ENCODE assay signal across 1 cellular context in the genomic region with DNA sequence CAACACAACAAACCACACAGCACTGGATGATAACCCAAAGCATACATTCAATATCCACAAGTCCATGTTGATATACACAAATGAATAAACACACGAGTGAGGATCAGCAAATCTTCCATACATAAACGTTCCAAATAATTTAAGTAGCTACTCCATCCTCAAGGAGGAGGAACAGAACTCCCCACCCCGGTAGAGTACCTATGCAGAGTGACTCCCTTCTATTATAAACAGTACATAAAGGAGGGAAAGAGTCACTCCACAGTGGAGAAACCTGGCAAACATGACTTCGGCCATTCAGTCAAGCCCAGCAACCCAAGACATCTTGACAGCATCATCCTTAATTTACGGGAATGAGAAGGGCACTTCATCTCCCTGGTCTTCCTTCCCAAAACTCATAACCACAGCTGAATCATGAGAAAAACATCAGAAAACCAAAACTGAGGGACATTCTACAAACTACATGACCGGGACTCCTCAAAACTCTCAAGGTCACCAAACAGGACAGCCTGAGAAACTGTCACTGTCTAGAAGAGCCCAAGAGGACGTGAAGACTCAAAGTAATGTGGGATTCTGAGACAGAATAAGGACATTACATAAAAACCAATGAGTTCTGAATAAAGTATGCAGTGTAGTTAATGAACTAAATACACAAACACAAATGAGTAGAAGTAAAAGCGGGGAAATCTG.
TF ChIP-seq lines count a peak whose summit lies in the region.

No MANE protein-coding gene starts in this region.

TF ChIP-seq in HEK293, 187 proteins besides CTCF, POLR2A, EP300 and RAD21 (continued from another document):
- TF ChIP-seq, protein P1, sequence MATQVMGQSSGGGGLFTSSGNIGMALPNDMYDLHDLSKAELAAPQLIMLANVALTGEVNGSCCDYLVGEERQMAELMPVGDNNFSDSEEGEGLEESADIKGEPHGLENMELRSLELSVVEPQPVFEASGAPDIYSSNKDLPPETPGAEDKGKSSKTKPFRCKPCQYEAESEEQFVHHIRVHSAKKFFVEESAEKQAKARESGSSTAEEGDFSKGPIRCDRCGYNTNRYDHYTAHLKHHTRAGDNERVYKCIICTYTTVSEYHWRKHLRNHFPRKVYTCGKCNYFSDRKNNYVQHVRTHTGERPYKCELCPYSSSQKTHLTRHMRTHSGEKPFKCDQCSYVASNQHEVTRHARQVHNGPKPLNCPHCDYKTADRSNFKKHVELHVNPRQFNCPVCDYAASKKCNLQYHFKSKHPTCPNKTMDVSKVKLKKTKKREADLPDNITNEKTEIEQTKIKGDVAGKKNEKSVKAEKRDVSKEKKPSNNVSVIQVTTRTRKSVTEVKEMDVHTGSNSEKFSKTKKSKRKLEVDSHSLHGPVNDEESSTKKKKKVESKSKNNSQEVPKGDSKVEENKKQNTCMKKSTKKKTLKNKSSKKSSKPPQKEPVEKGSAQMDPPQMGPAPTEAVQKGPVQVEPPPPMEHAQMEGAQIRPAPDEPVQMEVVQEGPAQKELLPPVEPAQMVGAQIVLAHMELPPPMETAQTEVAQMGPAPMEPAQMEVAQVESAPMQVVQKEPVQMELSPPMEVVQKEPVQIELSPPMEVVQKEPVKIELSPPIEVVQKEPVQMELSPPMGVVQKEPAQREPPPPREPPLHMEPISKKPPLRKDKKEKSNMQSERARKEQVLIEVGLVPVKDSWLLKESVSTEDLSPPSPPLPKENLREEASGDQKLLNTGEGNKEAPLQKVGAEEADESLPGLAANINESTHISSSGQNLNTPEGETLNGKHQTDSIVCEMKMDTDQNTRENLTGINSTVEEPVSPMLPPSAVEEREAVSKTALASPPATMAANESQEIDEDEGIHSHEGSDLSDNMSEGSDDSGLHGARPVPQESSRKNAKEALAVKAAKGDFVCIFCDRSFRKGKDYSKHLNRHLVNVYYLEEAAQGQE (tag by site-specific recombination; IDR thresholded peaks at IDR 0.05), result no peak
- no peak for TF ChIP-seq ZNF830 (tag by site-specific recombination; IDR thresholded peaks at IDR 0.05; ENCODE audit: low read depth)
- TF ChIP-seq KLF1 (tag by site-specific recombination; IDR thresholded peaks at IDR 0.05), result no peak
- peak; percentile 45; the same call in 1 of the 2 replicates for TF ChIP-seq ZNF394 (tag by site-specific recombination; IDR thresholded peaks at IDR 0.05; ENCODE audit: borderline replicate concordance)
- TF ChIP-seq ZNF341 (tag by site-specific recombination; IDR thresholded peaks at IDR 0.05; ENCODE audit: low read depth), result no peak
- no peak for TF ChIP-seq ZNF16 (tag by site-specific recombination; IDR thresholded peaks at IDR 0.05; ENCODE audit: low read depth)
- TF ChIP-seq SCRT2 (tag by site-specific recombination; IDR thresholded peaks at IDR 0.05), result peak; percentile 81
- TF ChIP-seq ZNF561 (tag by site-specific recombination; IDR thresholded peaks at IDR 0.05; ENCODE audit: borderline replicate concordance), result 0 out of 2 replicates have a peak, but pooled peaks have one; percentile 23
- no peak for TF ChIP-seq ZNF23 (tag by site-specific recombination; IDR thresholded peaks at IDR 0.05; ENCODE audit: borderline replicate concordance)
- TF ChIP-seq ZNF792 (tag by site-specific recombination; IDR thresholded peaks at IDR 0.05), result no peak
- TF ChIP-seq, protein P2, sequence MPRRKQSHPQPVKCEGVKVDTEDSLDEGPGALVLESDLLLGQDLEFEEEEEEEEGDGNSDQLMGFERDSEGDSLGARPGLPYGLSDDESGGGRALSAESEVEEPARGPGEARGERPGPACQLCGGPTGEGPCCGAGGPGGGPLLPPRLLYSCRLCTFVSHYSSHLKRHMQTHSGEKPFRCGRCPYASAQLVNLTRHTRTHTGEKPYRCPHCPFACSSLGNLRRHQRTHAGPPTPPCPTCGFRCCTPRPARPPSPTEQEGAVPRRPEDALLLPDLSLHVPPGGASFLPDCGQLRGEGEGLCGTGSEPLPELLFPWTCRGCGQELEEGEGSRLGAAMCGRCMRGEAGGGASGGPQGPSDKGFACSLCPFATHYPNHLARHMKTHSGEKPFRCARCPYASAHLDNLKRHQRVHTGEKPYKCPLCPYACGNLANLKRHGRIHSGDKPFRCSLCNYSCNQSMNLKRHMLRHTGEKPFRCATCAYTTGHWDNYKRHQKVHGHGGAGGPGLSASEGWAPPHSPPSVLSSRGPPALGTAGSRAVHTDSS (tag by site-specific recombination; IDR thresholded peaks at IDR 0.05), result no peak
- TF ChIP-seq GLIS2 (tag by site-specific recombination; IDR thresholded peaks at IDR 0.05), result no peak
- no peak for TF ChIP-seq ZNF10 (tag by site-specific recombination; IDR thresholded peaks at IDR 0.05)
- TF ChIP-seq ZNF350 (tag by site-specific recombination; IDR thresholded peaks at IDR 0.05), result no peak
- no peak for TF ChIP-seq ZNF366 (tag by site-specific recombination; conservative IDR thresholded peaks at IDR 0.05)
- no peak for TF ChIP-seq RBAK (tag by site-specific recombination; IDR thresholded peaks at IDR 0.05)
- TF ChIP-seq ZXDB (tag by site-specific recombination; IDR thresholded peaks at IDR 0.05), result no peak
- TF ChIP-seq ZNF473 (tag by site-specific recombination; IDR thresholded peaks at IDR 0.05), result no peak
- no peak for TF ChIP-seq ZBTB1 (tag by site-specific recombination; IDR thresholded peaks at IDR 0.05)
- TF ChIP-seq ZNF529 (tag by site-specific recombination; IDR thresholded peaks at IDR 0.05; ENCODE audit: insufficient replicate concordance), result no peak
